In genomic region chr18:79204889-79205807, GRCh38 we compare ENCODE assay signal across 28 cellular contexts.
A peak's percentile ranks its signal among the peaks of the same experiment; 100 is the strongest.
DNase-seq lines count a peak whose midpoint lies in the region; ATAC-seq, FAIRE-seq and TF ChIP-seq lines count a peak whose summit lies in the region.
"Had no signal": no experiment of that assay in that cellular context is flagged by ENCODE, and none has a peak within 500 bp of the region (broad histone marks: within the 10 kb centered on the region; RNA-seq: fewer than 3 reads in every experiment).

No MANE protein-coding gene starts in this region.

- no peaks in the 10 kb centered on the region for H3F3A ChIP-seq in MM.1S (ENCODE audit: insufficient read depth, low read length)

- no peaks in the 10 kb centered on the region for H3K9me3 ChIP-seq in T-helper 17 cell (ENCODE audit: control insufficient read depth, low read length, poor library complexity, severe bottlenecking)
- H3K9me3 ChIP-seq in right lobe of liver = no peaks in the 10 kb centered on the region
- no peaks in the 10 kb centered on the region for H3K9me3 ChIP-seq in MM.1S (replicated peaks; ENCODE audit: insufficient read depth, low read length)
- H3K9me3 ChIP-seq: A549, BE2C, BLaER1, Caco-2 had no signal

- peak overlapping the region in 2 of 3 donors; percentile 20 to 45 for H3K27ac ChIP-seq in right lobe of liver
- H3K27ac ChIP-seq in MM.1S (ENCODE audit: low read length) = no peak overlapping the region
- H3K27ac ChIP-seq: 22Rv1, A549, BLaER1 had no signal

- DNase-seq in activated CD4-positive, alpha-beta T cell treated with anti-CD3 and anti-CD28 coated beads, Interleukin-2, amount 10 ng/mL, durations not matched to agents 7 days and 5 days = no peak
- no peak for DNase-seq in activated CD4-positive, alpha-beta T cell treated with anti-CD3 and anti-CD28 coated beads for 48 hours
- DNase-seq in D721Med (ENCODE audit: insufficient read length, low spot score) (no peak), T-helper 17 cell (no peak), right lobe of liver (no peak), RCC 7860 (ENCODE audit: low spot score) (no peak), MM.1S (no peak)
- DNase-seq in activated T-helper 1 cell treated with anti-CD3 and anti-CD28 coated beads, Interleukin-12 subunit alpha, Interleukin-12 subunit beta, Interleukin-2, Interleukin-4 antibody, amounts not matched to agents 30 ng/mL and 10 ng/mL and 1 ng/mL, durations not matched to agents 14 hours and 24 hours and 36 hours (ENCODE audit: low spot score) = no peak
- DNase-seq: BE2C; C1 segment of cervical spinal cord; Caco-2; Calu3; CD4-positive, alpha-beta memory T cell; CD4-positive, CD25-positive, alpha-beta regulatory T cell; CD8-positive, alpha-beta memory T cell; DMS 273 treated with DMSO at 0.1 percent for 48 hours; DMS153; DMS53; DMS79; DND-41; EL; GDM1 had no signal

- H3K4me3 Mint-ChIP-seq in activated CD4-positive, alpha-beta T cell treated with anti-CD3 and anti-CD28 coated beads, Interleukin-2, amount 10 ng/mL, durations not matched to agents 7 days and 5 days = no peak overlapping the region
- H3K4me3 Mint-ChIP-seq in T-helper 17 cell = no peak overlapping the region
- no peak overlapping the region for H3K4me3 Mint-ChIP-seq in activated T-helper 1 cell treated with anti-CD3 and anti-CD28 coated beads, Interleukin-12 subunit alpha, Interleukin-12 subunit beta, Interleukin-2, Interleukin-4 antibody, amounts not matched to agents 30 ng/mL and 10 ng/mL and 1 ng/mL, durations not matched to agents 14 hours and 24 hours and 36 hours
- H3K4me3 Mint-ChIP-seq: CD14-positive monocyte; CD4-positive, alpha-beta memory T cell; CD4-positive, CD25-positive, alpha-beta regulatory T cell; CD8-positive, alpha-beta memory T cell had no signal

- intact Hi-C loops in right lobe of liver (cut with DNase I) = no loop called here
- intact Hi-C loops in activated T-helper 1 cell treated with anti-CD3 and anti-CD28 coated beads, Interleukin-12 subunit alpha, Interleukin-12 subunit beta, Interleukin-2, Interleukin-4 antibody, amounts not matched to agents 30 ng/mL and 10 ng/mL and 1 ng/mL, durations not matched to agents 14 hours and 24 hours and 36 hours (cut with micrococcal nuclease) = loop anchor here (5.0 kb wide), 1 partner anchor 138 kb away; the partner anchor contains the start of gene ATP9B

- no peaks in the 10 kb centered on the region for H3K9me3 Mint-ChIP-seq in activated CD4-positive, alpha-beta T cell treated with anti-CD3 and anti-CD28 coated beads, Interleukin-2, amount 10 ng/mL, durations not matched to agents 7 days and 5 days
- H3K9me3 Mint-ChIP-seq in activated T-helper 1 cell treated with anti-CD3 and anti-CD28 coated beads, Interleukin-12 subunit alpha, Interleukin-12 subunit beta, Interleukin-2, Interleukin-4 antibody, amounts not matched to agents 30 ng/mL and 10 ng/mL and 1 ng/mL, durations not matched to agents 14 hours and 24 hours and 36 hours = peaks cover 6% of the 10 kb centered on the region
- H3K9me3 Mint-ChIP-seq: CD14-positive monocyte; CD4-positive, alpha-beta memory T cell; CD4-positive, CD25-positive, alpha-beta regulatory T cell; CD8-positive, alpha-beta memory T cell had no signal

- peaks cover 14% of the 10 kb centered on the region for H3K36me3 Mint-ChIP-seq in activated CD4-positive, alpha-beta T cell treated with anti-CD3 and anti-CD28 coated beads, Interleukin-2, amount 10 ng/mL, durations not matched to agents 7 days and 5 days (ENCODE audit: low read depth)
- H3K36me3 Mint-ChIP-seq in T-helper 17 cell (ENCODE audit: low read depth) = peaks cover 6% of the 10 kb centered on the region
- peaks cover 8% of the 10 kb centered on the region for H3K36me3 Mint-ChIP-seq in activated T-helper 1 cell treated with anti-CD3 and anti-CD28 coated beads, Interleukin-12 subunit alpha, Interleukin-12 subunit beta, Interleukin-2, Interleukin-4 antibody, amounts not matched to agents 30 ng/mL and 10 ng/mL and 1 ng/mL, durations not matched to agents 14 hours and 24 hours and 36 hours (ENCODE audit: low read depth)

- no peaks in the 10 kb centered on the region for H4K20me1 ChIP-seq in MM.1S (ENCODE audit: insufficient read depth, low read length)
- H4K20me1 ChIP-seq: BLaER1 had no signal

- TF ChIP-seq CTCF in D721Med (IDR thresholded peaks at IDR 0.05; ENCODE audit: insufficient read depth, missing control alignments) (no peak), right lobe of liver (IDR thresholded peaks at IDR 0.05) (no peak), MM.1S (IDR thresholded peaks at IDR 0.05; ENCODE audit: low read length) (no peak)

- ATAC-seq in T-helper 17 cell (no peak), right lobe of liver (peak; percentile 45 to 76 (median 58))
- ATAC-seq: A549, GM12878 had no signal

- H3K9ac ChIP-seq in MM.1S (ENCODE audit: low read length) = no peak overlapping the region
- H3K9ac ChIP-seq: BLaER1 had no signal

- no peaks in the 10 kb centered on the region for H3K79me2 ChIP-seq in MM.1S (ENCODE audit: low read length)

- TF ChIP-seq POLR2A in right lobe of liver (IDR thresholded peaks at IDR 0.05) = no peak

- peaks cover 19% of the 10 kb centered on the region for H3K4me1 Mint-ChIP-seq in activated CD4-positive, alpha-beta T cell treated with anti-CD3 and anti-CD28 coated beads, Interleukin-2, amount 10 ng/mL, durations not matched to agents 7 days and 5 days
- peaks cover 7% of the 10 kb centered on the region for H3K4me1 Mint-ChIP-seq in T-helper 17 cell
- H3K4me1 Mint-ChIP-seq in activated T-helper 1 cell treated with anti-CD3 and anti-CD28 coated beads, Interleukin-12 subunit alpha, Interleukin-12 subunit beta, Interleukin-2, Interleukin-4 antibody, amounts not matched to agents 30 ng/mL and 10 ng/mL and 1 ng/mL, durations not matched to agents 14 hours and 24 hours and 36 hours (ENCODE audit: low read depth) = peaks cover 19% of the 10 kb centered on the region

- peaks cover 0 to 6% (median 1%) of the 10 kb centered on the region in 4 donors for H3K36me3 ChIP-seq in right lobe of liver
- H3K36me3 ChIP-seq in MM.1S (replicated peaks; ENCODE audit: insufficient read depth, low read length) = no peaks in the 10 kb centered on the region
- H3K36me3 ChIP-seq: BE2C had no signal

- no peaks in the 10 kb centered on the region for H3K27me3 Mint-ChIP-seq in activated CD4-positive, alpha-beta T cell treated with anti-CD3 and anti-CD28 coated beads, Interleukin-2, amount 10 ng/mL, durations not matched to agents 7 days and 5 days
- H3K27me3 Mint-ChIP-seq in T-helper 17 cell = no peaks in the 10 kb centered on the region
- no peaks in the 10 kb centered on the region for H3K27me3 Mint-ChIP-seq in activated T-helper 1 cell treated with anti-CD3 and anti-CD28 coated beads, Interleukin-12 subunit alpha, Interleukin-12 subunit beta, Interleukin-2, Interleukin-4 antibody, amounts not matched to agents 30 ng/mL and 10 ng/mL and 1 ng/mL, durations not matched to agents 14 hours and 24 hours and 36 hours (ENCODE audit: insufficient read depth)
- H3K27me3 Mint-ChIP-seq: CD4-positive, alpha-beta memory T cell; CD4-positive, CD25-positive, alpha-beta regulatory T cell; CD8-positive, alpha-beta memory T cell had no signal

- POLR2A ChIA-PET in activated CD4-positive, alpha-beta T cell treated with anti-CD3 and anti-CD28 coated beads, Interleukin-2, amount 10 ng/mL, durations not matched to agents 7 days and 5 days (lab: Charles Lee) = no interaction called here

- no peaks in the 10 kb centered on the region for H3K9me2 ChIP-seq in MM.1S (replicated peaks; ENCODE audit: insufficient read depth, low read length)

- FAIRE-seq in D721Med (lab: Jason Lieb, UNC) = peak; percentile 90
- FAIRE-seq in RCC 7860 (lab: Jason Lieb, UNC) = no peak
- FAIRE-seq: A549, GM12878, GM19239 had no signal

- peak overlapping the region; percentile 31 for H3K27ac Mint-ChIP-seq in activated CD4-positive, alpha-beta T cell treated with anti-CD3 and anti-CD28 coated beads, Interleukin-2, amount 10 ng/mL, durations not matched to agents 7 days and 5 days
- peak overlapping the region; percentile 4 for H3K27ac Mint-ChIP-seq in T-helper 17 cell
- H3K27ac Mint-ChIP-seq in activated T-helper 1 cell treated with anti-CD3 and anti-CD28 coated beads, Interleukin-12 subunit alpha, Interleukin-12 subunit beta, Interleukin-2, Interleukin-4 antibody, amounts not matched to agents 30 ng/mL and 10 ng/mL and 1 ng/mL, durations not matched to agents 14 hours and 24 hours and 36 hours = no peak overlapping the region
- H3K27ac Mint-ChIP-seq: CD14-positive monocyte; CD4-positive, CD25-positive, alpha-beta regulatory T cell had no signal

- H3K4me1 ChIP-seq in right lobe of liver = no peaks in the 10 kb centered on the region
- H3K4me1 ChIP-seq in MM.1S (ENCODE audit: low read length) = no peaks in the 10 kb centered on the region
- H3K4me1 ChIP-seq: A549, BE2C, BLaER1, Caco-2 had no signal

- H3K27me3 ChIP-seq in right lobe of liver = no peaks in the 10 kb centered on the region
- no peaks in the 10 kb centered on the region for H3K27me3 ChIP-seq in MM.1S (replicated peaks; ENCODE audit: insufficient read depth, low read length)
- H3K27me3 ChIP-seq: BE2C, BLaER1 had no signal

- no peak overlapping the region for H3K4me2 ChIP-seq in MM.1S (ENCODE audit: low read depth, low read length)
- H3K4me2 ChIP-seq: A549, BLaER1 had no signal

- no peak overlapping the region for H2AFZ ChIP-seq in MM.1S (ENCODE audit: low read length)

- 49% methylated on average over 13 of the region's 13 CpGs for WGBS in right lobe of liver (ENCODE audit: insufficient coverage, low coverage, low lambda C conversion rate, missing lambda C conversion rate)

- CTCF ChIA-PET in activated CD4-positive, alpha-beta T cell treated with anti-CD3 and anti-CD28 coated beads, Interleukin-2, amount 10 ng/mL, durations not matched to agents 7 days and 5 days (lab: Charles Lee) = no interaction called here

- H3K4me3 ChIP-seq in right lobe of liver (no peak overlapping the region), MM.1S (ENCODE audit: low read length) (no peak overlapping the region)
- H3K4me3 ChIP-seq: A549, BLaER1, GM12878 had no signal
